Comparison of ENCODE assay signal across 11 cellular contexts in genomic region chr1:50942334-50942733, GRCh38. TPM values are rescaled to one million over a fixed set of nuclear protein-coding genes. Genes with fewer than 3 reads are reported as not detected.
"Had no signal": no experiment of that assay in that cellular context is flagged by ENCODE, and none has a peak within 500 bp of the region (broad histone marks: within the 10 kb centered on the region; RNA-seq: fewer than 3 reads in every experiment).

No MANE protein-coding gene starts in this region.

- H3K27ac ChIP-seq: GM23248 had no signal

- H2AFZ ChIP-seq: GM23248, GM23338 had no signal

- FAIRE-seq: H1, H54 had no signal

- H3K9ac ChIP-seq: GM23248 had no signal

- ATAC-seq: GM23338, HCT116 had no signal

- H3K4me1 ChIP-seq: HAP-1 had no signal

- H3K4me2 ChIP-seq: GM23338 had no signal

- H3K9me3 ChIP-seq: HAP-1 had no signal

- H3K36me3 ChIP-seq: HAP-1 had no signal

- H3K4me3 ChIP-seq: GM23248, GM23338, HAP-1 had no signal

- DNase-seq: GM23248, GOT3, H7, H9, HCEC 1CT, HFFc6 had no signal

RNA-seq across cellular contexts. Expression of gene CDKN2C, which starts 27.7 kb away (rescaled TPM):
- total RNA-seq: GM23338, H1, H9 had no signal
- polyA plus RNA-seq: GM23338, H1 had no signal
